ENCODE assay signal across 17 cellular contexts in the genomic region with DNA sequence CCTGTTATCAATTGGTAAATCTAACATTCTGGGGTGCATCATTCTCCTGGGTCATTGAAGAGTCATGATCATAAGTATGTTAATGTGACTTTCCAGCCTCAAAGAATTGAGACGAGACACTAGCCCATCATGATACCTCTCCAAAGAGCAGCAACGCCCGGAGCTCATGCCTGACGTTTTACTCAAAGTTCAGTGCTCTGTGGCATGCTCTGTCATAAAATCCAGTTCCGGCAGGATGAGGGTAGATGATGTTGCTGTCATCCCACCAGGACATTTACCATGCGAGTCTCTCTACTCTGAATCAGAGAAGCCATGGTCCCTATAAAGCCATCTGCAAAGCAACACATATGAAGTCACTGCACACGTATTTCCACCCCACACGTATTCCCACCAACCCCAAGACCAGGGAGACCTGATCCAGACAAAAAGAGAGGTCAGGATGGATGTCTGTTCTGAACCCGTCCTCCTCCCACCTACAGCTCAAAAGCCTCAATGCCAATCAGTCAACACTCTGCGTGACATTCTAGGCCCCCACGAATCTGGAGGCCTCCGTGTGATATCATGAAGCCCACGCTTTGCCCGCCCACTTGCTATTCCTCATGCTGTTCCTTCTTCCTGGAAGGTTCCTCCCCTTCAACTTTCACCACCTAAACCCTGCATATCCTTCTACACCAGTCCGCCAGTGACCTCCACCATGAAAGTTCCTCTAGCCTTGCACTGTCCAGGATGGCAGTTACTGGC.
DNase-seq lines count a peak whose midpoint lies in the region; ATAC-seq lines count a peak whose summit lies in the region.
"Had no signal": no experiment of that assay in that cellular context is flagged by ENCODE, and none has a peak within 500 bp of the region (broad histone marks: within the 10 kb centered on the region; RNA-seq: fewer than 3 reads in every experiment).

No MANE protein-coding gene starts in this region.

- no peak overlapping the region for H3K4me3 Mint-ChIP-seq in activated CD4-positive, alpha-beta T cell treated with anti-CD3 and anti-CD28 coated beads for 36 hours
- H3K4me3 Mint-ChIP-seq in CD8-positive, alpha-beta memory T cell = no peak overlapping the region
- no peak overlapping the region for H3K4me3 Mint-ChIP-seq in dendritic cell treated with granulocyte-macrophage colony-stimulating factor and Interleukin-4, amounts not matched to agents 40 ng/mL and 50 ng/mL, for 4 days
- H3K4me3 Mint-ChIP-seq: activated CD4-positive, alpha-beta memory T cell treated with anti-CD3 and anti-CD28 coated beads for 36 hours had no signal

- peak overlapping the region; percentile 56 for H3K27ac Mint-ChIP-seq in activated CD4-positive, alpha-beta T cell treated with anti-CD3 and anti-CD28 coated beads for 36 hours
- H3K27ac Mint-ChIP-seq in CD8-positive, alpha-beta memory T cell = peak overlapping the region in 5 of 8 donors; percentile 37 to 83 (median 77)
- peak overlapping the region; percentile 10 for H3K27ac Mint-ChIP-seq in dendritic cell treated with granulocyte-macrophage colony-stimulating factor and Interleukin-4, amounts not matched to agents 40 ng/mL and 50 ng/mL, for 4 days

- no peak overlapping the region for H3K18ac ChIP-seq in neuronal stem cell (ENCODE audit: low read length)

- no peak overlapping the region for H3K4me3 ChIP-seq in CD8-positive, alpha-beta memory T cell (ENCODE audit: low read length)
- no peak overlapping the region for H3K4me3 ChIP-seq in neuronal stem cell (ENCODE audit: low read length in 2 of 2)
- H3K4me3 ChIP-seq: ovary had no signal

- no peaks in the 10 kb centered on the region for H3K9me3 ChIP-seq in CD8-positive, alpha-beta memory T cell (ENCODE audit: low read length)
- no peaks in the 10 kb centered on the region for H3K9me3 ChIP-seq in neuronal stem cell (replicated peaks in 1 of 2; ENCODE audit: control insufficient read depth in 2 of 2, insufficient read depth in 1 of 2, low read depth in 1 of 2, low read length in 2 of 2)
- H3K9me3 ChIP-seq: ovary had no signal

- peaks cover 17% of the 10 kb centered on the region for H3K36me3 ChIP-seq in CD8-positive, alpha-beta memory T cell (ENCODE audit: insufficient read depth, low read length)
- H3K36me3 ChIP-seq in neuronal stem cell (replicated peaks in 1 of 2; ENCODE audit: control insufficient read depth in 2 of 2, insufficient read depth in 2 of 2, low read length in 2 of 2) = no peaks in the 10 kb centered on the region
- H3K36me3 ChIP-seq: ovary had no signal

- POLR2A ChIA-PET in activated CD4-positive, alpha-beta T cell treated with anti-CD3 and anti-CD28 coated beads for 36 hours (lab: Charles Lee) = no interaction called here
- POLR2A ChIA-PET in CD8-positive, alpha-beta memory T cell (lab: Charles Lee) = no interaction called here

- no peak overlapping the region for H3K27ac ChIP-seq in CD8-positive, alpha-beta memory T cell (ENCODE audit: low read depth, low read length)
- no peak overlapping the region for H3K27ac ChIP-seq in neuronal stem cell (replicated peaks; ENCODE audit: low read length)

- H2BK12ac ChIP-seq in neuronal stem cell (ENCODE audit: low read length) = no peak overlapping the region

- no peak overlapping the region for H3K23ac ChIP-seq in neuronal stem cell (ENCODE audit: low read depth, low read length, poor library complexity)

- no peak overlapping the region for H2AFZ ChIP-seq in neuronal stem cell (ENCODE audit: low read length)

- H3K4me1 Mint-ChIP-seq in activated CD4-positive, alpha-beta T cell treated with anti-CD3 and anti-CD28 coated beads for 36 hours = peaks cover 17% of the 10 kb centered on the region
- peaks cover 16 to 38% (median 21%) of the 10 kb centered on the region in 3 donors for H3K4me1 Mint-ChIP-seq in CD8-positive, alpha-beta memory T cell
- peaks cover 32% of the 10 kb centered on the region for H3K4me1 Mint-ChIP-seq in dendritic cell treated with granulocyte-macrophage colony-stimulating factor and Interleukin-4, amounts not matched to agents 40 ng/mL and 50 ng/mL, for 4 days (ENCODE audit: low read depth)

- H3K4me2 ChIP-seq in neuronal stem cell (ENCODE audit: insufficient read depth, low read length, poor library complexity, severe bottlenecking) = no peak overlapping the region

- no peaks in the 10 kb centered on the region for H3K27me3 ChIP-seq in CD8-positive, alpha-beta memory T cell (ENCODE audit: insufficient read depth, low read length, poor library complexity, severe bottlenecking)
- H3K27me3 ChIP-seq in neuronal stem cell (ENCODE audit: control insufficient read depth in 3 of 3, insufficient read depth in 3 of 3, low read depth in 1 of 3, low read length in 3 of 3) = no peaks in the 10 kb centered on the region
- H3K27me3 ChIP-seq: ovary had no signal

- no peak for DNase-seq in activated CD4-positive, alpha-beta T cell treated with anti-CD3 and anti-CD28 coated beads for 36 hours
- DNase-seq in activated CD4-positive, alpha-beta T cell treated with anti-CD3 and anti-CD28 coated beads, Interleukin-2, amount 50 U/mL, for 48 hours = no peak
- DNase-seq in CD8-positive, alpha-beta memory T cell = no peak
- DNase-seq in neuronal stem cell (ENCODE audit: low spot score) (no peak), HuH-7 (ENCODE audit: low spot score) (no peak), NCI-H2196 (lab: John Stamatoyannopoulos, UW; ENCODE audit: unreplicated experiment) (no peak)
- DNase-seq in activated CD4-positive, CD25-positive, alpha-beta regulatory T cell (lab: John Stamatoyannopoulos, UW) = no peak
- DNase-seq: 8988T; activated CD4-positive, alpha-beta memory T cell treated with anti-CD3 and anti-CD28 coated beads for 36 hours; activated T-cell treated with anti-CD3 and anti-CD28 coated beads, Interleukin-2, amount 50 U/mL, for 48 hours; amygdala; GDM1; ovary; Right ventricle myocardium superior; stimulated activated naive CD4-positive, alpha-beta T cell treated with Interleukin-2 at 50 U/mL for 16 hours; T-helper 1 cell had no signal

- H3K79me1 ChIP-seq in neuronal stem cell (ENCODE audit: low read depth, low read length) = no peaks in the 10 kb centered on the region

- H4K91ac ChIP-seq in neuronal stem cell (ENCODE audit: low read depth, low read length, poor library complexity) = no peak overlapping the region

- H3K9me3 Mint-ChIP-seq in activated CD4-positive, alpha-beta T cell treated with anti-CD3 and anti-CD28 coated beads for 36 hours (ENCODE audit: low read depth) = no peaks in the 10 kb centered on the region
- no peaks in the 10 kb centered on the region for H3K9me3 Mint-ChIP-seq in CD8-positive, alpha-beta memory T cell
- H3K9me3 Mint-ChIP-seq in dendritic cell treated with granulocyte-macrophage colony-stimulating factor and Interleukin-4, amounts not matched to agents 40 ng/mL and 50 ng/mL, for 4 days = no peaks in the 10 kb centered on the region
- H3K9me3 Mint-ChIP-seq: activated CD4-positive, alpha-beta memory T cell treated with anti-CD3 and anti-CD28 coated beads for 36 hours had no signal

- CTCF ChIA-PET in activated CD4-positive, alpha-beta T cell treated with anti-CD3 and anti-CD28 coated beads for 36 hours (lab: Charles Lee) = no interaction called here
- CTCF ChIA-PET in CD8-positive, alpha-beta memory T cell (lab: Charles Lee) = interaction anchor here (1.0 kb wide), 1 partner anchor 17 kb away, joined by 3 read pairs; no protein-coding TSS in a partner anchor

- H3K4me1 ChIP-seq in CD8-positive, alpha-beta memory T cell (ENCODE audit: insufficient read depth, low read length) = peaks cover 6% of the 10 kb centered on the region
- peaks cover 47 to 55% of the 10 kb centered on the region in 2 donors for H3K4me1 ChIP-seq in neuronal stem cell (ENCODE audit: control insufficient read depth in 2 of 2, insufficient read depth in 1 of 2, low read depth in 1 of 2, low read length in 2 of 2)

- no peaks in the 10 kb centered on the region for H3K27me3 Mint-ChIP-seq in activated CD4-positive, alpha-beta T cell treated with anti-CD3 and anti-CD28 coated beads for 36 hours
- H3K27me3 Mint-ChIP-seq in CD8-positive, alpha-beta memory T cell = peaks cover 0 to 4% of the 10 kb centered on the region in 2 donors
- H3K27me3 Mint-ChIP-seq in dendritic cell treated with granulocyte-macrophage colony-stimulating factor and Interleukin-4, amounts not matched to agents 40 ng/mL and 50 ng/mL, for 4 days = peaks cover 11% of the 10 kb centered on the region
- H3K27me3 Mint-ChIP-seq: activated CD4-positive, alpha-beta memory T cell treated with anti-CD3 and anti-CD28 coated beads for 36 hours had no signal

- no CpG with 5 or more reads among the region's 15 CpGs for WGBS in neuronal stem cell (ENCODE audit: extremely low coverage in 2 of 2, insufficient read length in 2 of 2, insufficient replicate concordance in 1 of 2), 2 donors

- ATAC-seq in activated CD4-positive, alpha-beta T cell treated with anti-CD3 and anti-CD28 coated beads for 36 hours = no peak

- H2BK15ac ChIP-seq in neuronal stem cell (ENCODE audit: low read length) = no peak overlapping the region

- H2BK5ac ChIP-seq in neuronal stem cell (ENCODE audit: low read length) = no peak overlapping the region

- peaks cover 43% of the 10 kb centered on the region for H3K36me3 Mint-ChIP-seq in activated CD4-positive, alpha-beta T cell treated with anti-CD3 and anti-CD28 coated beads for 36 hours (ENCODE audit: low read depth)
- H3K36me3 Mint-ChIP-seq in CD8-positive, alpha-beta memory T cell = peaks cover 3 to 38% (median 19%) of the 10 kb centered on the region in 3 donors
- H3K36me3 Mint-ChIP-seq in dendritic cell treated with granulocyte-macrophage colony-stimulating factor and Interleukin-4, amounts not matched to agents 40 ng/mL and 50 ng/mL, for 4 days (ENCODE audit: low read depth) = peaks cover 73% of the 10 kb centered on the region

- no peak overlapping the region for H3K14ac ChIP-seq in neuronal stem cell (ENCODE audit: low read length)

- no peak overlapping the region for H3K4ac ChIP-seq in neuronal stem cell (ENCODE audit: low read length)

- intact Hi-C loops in activated CD4-positive, alpha-beta T cell treated with anti-CD3 and anti-CD28 coated beads for 36 hours (cut with DNase I, micrococcal nuclease) = no loop called here
- intact Hi-C loops in dendritic cell treated with granulocyte-macrophage colony-stimulating factor and Interleukin-4, amounts not matched to agents 40 ng/mL and 50 ng/mL, for 4 days (cut with micrococcal nuclease) = no loop called here

- no peak overlapping the region for H2BK120ac ChIP-seq in neuronal stem cell (ENCODE audit: low read depth, low read length)

- H3K9ac ChIP-seq in neuronal stem cell (ENCODE audit: low read depth, low read length, poor library complexity) = no peak overlapping the region

- no peak overlapping the region for H4K8ac ChIP-seq in neuronal stem cell (ENCODE audit: low read depth, low read length)

- H2AK5ac ChIP-seq in neuronal stem cell (ENCODE audit: low read depth, low read length) = peak overlapping the region; percentile 5

Comparison
In these comparisons a context has a peak if more than half of its experiments do, and no peak if none do; other contexts are left out.
1. H3K27ac Mint-ChIP-seq: peak in every context shown above with its lines; median percentile 77 in CD8-positive, alpha-beta memory T cell; 56 in activated CD4-positive, alpha-beta T cell treated with anti-CD3 and anti-CD28 coated beads for 36 hours; 10 in dendritic cell treated with granulocyte-macrophage colony-stimulating factor and Interleukin-4, amounts not matched to agents 40 ng/mL and 50 ng/mL, for 4 days.